ENCODE assay signal across 10 cellular contexts in genomic region chr7:22561895-22562593, GRCh38.
A peak's percentile ranks its signal among the peaks of the same experiment; 100 is the strongest.
DNase-seq lines count a peak whose midpoint lies in the region; ATAC-seq, FAIRE-seq and TF ChIP-seq lines count a peak whose summit lies in the region.
"Had no signal": no experiment of that assay in that cellular context is flagged by ENCODE, and none has a peak within 500 bp of the region (broad histone marks: within the 10 kb centered on the region; RNA-seq: fewer than 3 reads in every experiment).

No MANE protein-coding gene starts in this region.

- peak overlapping the region; percentile 7 for H3K4me3 Mint-ChIP-seq in type B pancreatic cell
- H3K4me3 Mint-ChIP-seq: neural crest cell had no signal

- H3K9me3 Mint-ChIP-seq in type B pancreatic cell, result no peaks in the 10 kb centered on the region
- H3K9me3 Mint-ChIP-seq: CD8-positive, alpha-beta T cell; neural crest cell had no signal

- no peak for TF ChIP-seq CTCF in left ventricle myocardium inferior (IDR thresholded peaks at IDR 0.05; ENCODE audit: borderline replicate concordance)
- no peak for TF ChIP-seq CTCF in type B pancreatic cell (conservative IDR thresholded peaks at IDR 0.05)

- POLR2A ChIA-PET in HEK293T (lab: Yijun Ruan, JAX), result interaction anchor here (1.1 kb wide), 1 partner anchor 9 kb away, joined by 3 read pairs; no protein-coding TSS in a partner anchor

- CTCF ChIA-PET in HEK293T (lab: Yijun Ruan, JAX), result interaction anchor here (0.6 to 3.0 kb wide), 3 partner anchors 21 to 247 kb away, joined by 3 to 55 read pairs (median 3); partner anchors contain the start of gene IL6

- intact Hi-C loops in left ventricle myocardium inferior (cut with micrococcal nuclease), result loop anchor here (2.0 to 5.0 kb wide), 2 partner anchors 165 to 295 kb away; partner anchors contain the start of gene IL6
- intact Hi-C loops in left ventricle myocardium superior (cut with micrococcal nuclease), result loop anchor here (2.0 kb wide), 2 partner anchors 167 to 221 kb away; no protein-coding TSS in a partner anchor

- peak overlapping the region; percentile 49; the same call in 1 of the 2 replicates for H3K9ac ChIP-seq in iPS-20b (ENCODE audit: low read depth, low read length)

- H3K36me3 Mint-ChIP-seq in type B pancreatic cell, result no peaks in the 10 kb centered on the region
- H3K36me3 Mint-ChIP-seq: CD8-positive, alpha-beta T cell had no signal

- no peak for TF ChIP-seq POLR2A in GM12892 (IDR thresholded peaks at IDR 0.05; ENCODE audit: low read depth, low read length)

- peak overlapping the region; percentile 40 for H3K4me3 ChIP-seq in left ventricle myocardium inferior
- no peak overlapping the region for H3K4me3 ChIP-seq in SJSA1
- peak overlapping the region; percentile 36; the same call in 1 of the 2 replicates for H3K4me3 ChIP-seq in iPS-20b (ENCODE audit: low read length)

- H3K4me1 ChIP-seq in left ventricle myocardium inferior (peaks cover 64% of the 10 kb centered on the region), SJSA1 (replicated peaks) (peaks cover 62% of the 10 kb centered on the region), iPS-20b (ENCODE audit: insufficient read depth, low read length) (peaks cover 47% of the 10 kb centered on the region)

- no peak for FAIRE-seq in GM12892 (lab: Jason Lieb, UNC)

- H3K36me3 ChIP-seq in left ventricle myocardium inferior, result no peaks in the 10 kb centered on the region
- H3K36me3 ChIP-seq in SJSA1, result no peaks in the 10 kb centered on the region
- no peaks in the 10 kb centered on the region for H3K36me3 ChIP-seq in iPS-20b (ENCODE audit: insufficient read depth, low read depth, low read length)

- DNase-seq in left ventricle myocardium inferior (no peak), left ventricle myocardium superior (no peak), SJSA1 (ENCODE audit: low read depth in 1 of 2, low spot score in 2 of 2) (no peak), type B pancreatic cell (ENCODE audit: extremely low spot score, unreplicated experiment) (peak; percentile 7), NCI-H510A (lab: John Stamatoyannopoulos, UW) (no peak), HEK293T (ENCODE audit: extremely low spot score) (no peak), GM12892 (ENCODE audit: insufficient read length) (no peak)
- DNase-seq: CD8-positive, alpha-beta T cell had no signal

- H3K9me3 ChIP-seq in left ventricle myocardium inferior (replicated peaks) (no peaks in the 10 kb centered on the region), SJSA1 (replicated peaks) (no peaks in the 10 kb centered on the region), iPS-20b (ENCODE audit: insufficient read depth, low read depth, low read length) (no peaks in the 10 kb centered on the region)

- H3K4me1 Mint-ChIP-seq in type B pancreatic cell (ENCODE audit: unreplicated experiment), result peaks cover 31% of the 10 kb centered on the region

- H3K27ac Mint-ChIP-seq in type B pancreatic cell, result peak overlapping the region; percentile 90
- H3K27ac Mint-ChIP-seq: CD8-positive, alpha-beta T cell had no signal

- H3K27me3 Mint-ChIP-seq in type B pancreatic cell, result no peaks in the 10 kb centered on the region

- no peak for ATAC-seq in left ventricle myocardium superior
- ATAC-seq: CD8-positive, alpha-beta T cell had no signal

- H3K27me3 ChIP-seq in left ventricle myocardium inferior (ENCODE audit: low read depth), result no peaks in the 10 kb centered on the region
- H3K27me3 ChIP-seq in SJSA1 (replicated peaks), result no peaks in the 10 kb centered on the region
- H3K27me3 ChIP-seq in iPS-20b (ENCODE audit: insufficient read depth, low read length), result no peaks in the 10 kb centered on the region

- H3K27ac ChIP-seq in left ventricle myocardium inferior (replicated peaks), result peak overlapping the region; percentile 82
- peak overlapping the region; percentile 83 for H3K27ac ChIP-seq in SJSA1
- H3K27ac ChIP-seq in iPS-20b (ENCODE audit: low read length), result no peak overlapping the region

TF ChIP-seq in HEK293T, 16 proteins besides CTCF, POLR2A, EP300 and RAD21:
- TF ChIP-seq TARDBP (IDR thresholded peaks at IDR 0.05) (no peak), L3MBTL2 (conservative IDR thresholded peaks at IDR 0.05) (no peak), ZNF384 (IDR thresholded peaks at IDR 0.05) (no peak), FOXK2 (IDR thresholded peaks at IDR 0.05) (no peak), SP1 (IDR thresholded peaks at IDR 0.05) (no peak)
